22 cellular contexts compared by ENCODE assay signal in the genomic region with DNA sequence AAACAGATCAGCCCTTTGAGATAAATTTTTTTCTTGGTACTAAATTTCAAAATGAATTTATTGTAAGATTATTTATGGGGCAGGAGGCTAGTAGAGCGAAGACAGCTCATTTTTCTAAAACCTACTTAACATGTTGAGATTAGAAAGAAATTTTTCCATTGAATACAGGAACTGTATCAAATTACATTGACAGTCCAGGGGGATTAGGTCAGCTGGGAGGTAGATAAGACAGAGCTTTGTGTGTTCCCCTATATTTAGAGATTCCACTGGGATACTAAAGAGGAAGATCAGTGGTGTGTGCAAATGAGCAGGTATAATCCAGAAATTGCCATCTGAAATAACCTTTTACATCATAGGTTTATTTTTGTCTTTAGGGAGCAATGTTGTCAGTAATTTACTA. TPM values are rescaled to one million over a fixed set of nuclear protein-coding genes. Genes with fewer than 3 reads are reported as not detected.
DNase-seq lines count a peak whose midpoint lies in the region; ATAC-seq, FAIRE-seq and TF ChIP-seq lines count a peak whose summit lies in the region.
"Had no signal": no experiment of that assay in that cellular context is flagged by ENCODE, and none has a peak within 500 bp of the region (broad histone marks: within the 10 kb centered on the region; RNA-seq: fewer than 3 reads in every experiment).

No MANE protein-coding gene starts in this region.

- no peaks in the 10 kb centered on the region for H3K27me3 ChIP-seq in skeletal muscle tissue (ENCODE audit: control insufficient read depth in 3 of 3, insufficient read depth in 3 of 3, low read length in 3 of 3)
- H3K27me3 ChIP-seq: MG63 had no signal

- H3K4me3 ChIP-seq in skeletal muscle tissue (ENCODE audit: low read length in 3 of 3): no peak overlapping the region
- no peak overlapping the region for H3K4me3 ChIP-seq in kidney (ENCODE audit: low read length in 2 of 2)
- H3K4me3 ChIP-seq: MG63 had no signal

- H3K4me1 ChIP-seq in skeletal muscle tissue (ENCODE audit: control insufficient read depth in 3 of 3, insufficient read depth in 3 of 3, low read length in 3 of 3) (peaks cover 23 to 26% (median 24%) of the 10 kb centered on the region in 3 donors), kidney (ENCODE audit: control insufficient read depth in 1 of 2, insufficient read depth in 1 of 2, low read depth in 1 of 2, low read length in 2 of 2) (peaks cover 2 to 4% of the 10 kb centered on the region in 2 donors)

- no peaks in the 10 kb centered on the region for H3K9me3 ChIP-seq in skeletal muscle tissue (ENCODE audit: control insufficient read depth in 3 of 3, low read length in 3 of 3)
- H3K9me3 ChIP-seq in kidney (ENCODE audit: control insufficient read depth in 1 of 2, low read length in 2 of 2): no peaks in the 10 kb centered on the region
- H3K9me3 ChIP-seq: MG63 had no signal

- no peak for TF ChIP-seq CTCF in kidney (IDR thresholded peaks at IDR 0.05; ENCODE audit: borderline replicate concordance, extremely low read depth, insufficient read depth)

- DNase-seq in NCI-H2107 treated with DMSO at 0.1 percent for 48 hours (lab: John Stamatoyannopoulos, UW; ENCODE audit: unreplicated experiment) (peak; percentile 1), NCI-H2107 (lab: John Stamatoyannopoulos, UW) (no peak), NCI-H1048 (lab: John Stamatoyannopoulos, UW) (peak; percentile 26), OCI-M1 (lab: John Stamatoyannopoulos, UW) (peak; percentile 15), kidney (no peak), NCI-H2227 treated with DMSO at 0.1 percent for 48 hours (lab: John Stamatoyannopoulos, UW) (no peak)
- DNase-seq: DMS79 treated with DMSO at 0.1 percent for 48 hours; HCEC 1CT; MG63; NCI-H1930; NCI-H446 treated with DMSO at 0.1 percent for 48 hours; NK-92 treated with Interleukin-12 subunit alpha and Interleukin-12 subunit beta, amount 100 ng/mL, for 24 hours; T-helper 17 cell had no signal

- H3K36me3 ChIP-seq in skeletal muscle tissue (ENCODE audit: control insufficient read depth in 3 of 3, insufficient read depth in 3 of 3, low read length in 3 of 3): no peaks in the 10 kb centered on the region
- no peaks in the 10 kb centered on the region for H3K36me3 ChIP-seq in kidney (ENCODE audit: control insufficient read depth in 1 of 2, insufficient read depth in 2 of 2, low read length in 2 of 2)
- H3K36me3 ChIP-seq: MG63 had no signal

- no peak overlapping the region for H3K9ac ChIP-seq in skeletal muscle tissue (ENCODE audit: low read depth in 1 of 3, low read length in 3 of 3)
- no peak overlapping the region for H3K9ac ChIP-seq in kidney (ENCODE audit: low read length in 2 of 2)
- H3K9ac ChIP-seq: KMS-11 had no signal

- H3K27ac ChIP-seq in skeletal muscle tissue (ENCODE audit: low read depth, low read length): peak overlapping the region; percentile 17
- no peak overlapping the region for H3K27ac ChIP-seq in kidney (ENCODE audit: low read depth in 2 of 2, low read length in 2 of 2)
- H3K27ac ChIP-seq: HL-60, KMS-11, RWPE1 had no signal

- FAIRE-seq in kidney (lab: Jason Lieb, UNC): no peak
- FAIRE-seq: G401.6, GM12892, GM19239, TTC549 had no signal

- intact Hi-C loops in kidney (cut with DNase I): no loop called here

- ATAC-seq in HG03378 (IDR thresholded peaks at IDR 0.05; ENCODE audit: unreplicated experiment): no peak
- ATAC-seq: T-helper 17 cell had no signal

RNA-seq across cellular contexts. Expression of gene ENDOD1, which starts 32.0 kb away (rescaled TPM):
- total RNA-seq in skeletal muscle tissue: 99.2 TPM
- total RNA-seq in kidney: 69.0 TPM
- polyA plus RNA-seq in kidney (ENCODE audit: insufficient read depth, low read depth, low replicate concordance): 19.3 TPM

RNA-seq across cellular contexts. Expression of gene SRSF8, which starts 55.0 kb away (rescaled TPM):
- 11.5 TPM for total RNA-seq in skeletal muscle tissue
- 64.2 TPM for total RNA-seq in kidney
- polyA plus RNA-seq in kidney (ENCODE audit: insufficient read depth, low read depth, low replicate concordance): 45.6 TPM

Comparison
In these comparisons a context has a peak if more than half of its experiments do, and no peak if none do; other contexts are left out.
1. DNase-seq: peak in NCI-H2107 treated with DMSO at 0.1 percent for 48 hours (single experiment), NCI-H1048 (single experiment) and OCI-M1 (single experiment); none in NCI-H2107 (single experiment), kidney (single experiment) and NCI-H2227 treated with DMSO at 0.1 percent for 48 hours (single experiment).